8 cellular contexts compared by ENCODE assay signal in the genomic region with DNA sequence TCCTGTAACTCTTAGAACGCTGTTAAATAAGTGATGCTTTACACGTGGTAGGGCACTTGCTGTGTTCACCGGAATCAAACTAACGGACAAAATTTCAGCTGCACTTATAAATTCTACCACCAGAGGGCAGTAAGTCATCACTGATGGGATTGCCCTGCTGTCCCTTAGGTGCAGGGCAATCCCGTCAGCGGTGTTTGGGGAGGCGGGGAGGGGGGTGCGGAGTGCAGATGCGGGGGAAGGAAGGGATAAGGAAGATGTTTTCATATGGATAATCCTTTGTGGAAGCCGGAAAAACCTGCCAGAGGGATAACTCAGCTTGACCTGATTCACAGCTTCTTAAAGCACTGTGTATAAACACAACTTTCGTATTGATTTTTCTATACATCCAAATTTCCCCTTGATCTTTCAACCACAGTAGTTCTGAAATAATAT. TPM values are rescaled to one million over a fixed set of nuclear protein-coding genes. Genes with fewer than 3 reads are reported as not detected.
DNase-seq lines count a peak whose midpoint lies in the region; ATAC-seq, FAIRE-seq and TF ChIP-seq lines count a peak whose summit lies in the region.

No MANE protein-coding gene starts in this region.

- no peak overlapping the region for H3K27ac Mint-ChIP-seq in CD4-positive, alpha-beta T cell
- H3K27ac Mint-ChIP-seq in HFFc6 = no peak overlapping the region
- H3K27ac Mint-ChIP-seq in stimulated activated naive B cell treated with anti-CD40 and anti-IgM and Interleukin-4, amounts not matched to agents 10 μg/mL and 1 μg/mL and 100 μg/mL, for 72 hours = no peak overlapping the region

- H4K20me1 ChIP-seq in endothelial cell of umbilical vein (replicated peaks; ENCODE audit: control insufficient read depth, extremely low read depth, insufficient read depth, low read length) = no peaks in the 10 kb centered on the region

- H3K9me3 Mint-ChIP-seq in CD4-positive, alpha-beta T cell = no peaks in the 10 kb centered on the region
- H3K9me3 Mint-ChIP-seq in HFFc6 = no peaks in the 10 kb centered on the region
- H3K9me3 Mint-ChIP-seq in stimulated activated naive B cell treated with anti-CD40 and anti-IgM and Interleukin-4, amounts not matched to agents 10 μg/mL and 1 μg/mL and 100 μg/mL, for 72 hours = no peaks in the 10 kb centered on the region

- intact Hi-C loops in CD4-positive, alpha-beta T cell (cut with DNase I, micrococcal nuclease) = loop anchor here (1.0 to 10.0 kb wide), 7 partner anchors 209 to 1154 kb away; no protein-coding TSS in a partner anchor
- intact Hi-C loops in endothelial cell of umbilical vein (cut with micrococcal nuclease) = loop anchor here (1.0 to 5.0 kb wide), 7 partner anchors 58 to 499 kb away; no protein-coding TSS in a partner anchor

- no peak overlapping the region for H3K27ac ChIP-seq in CD4-positive, alpha-beta T cell (ENCODE audit: low read depth, low read length)
- no peak overlapping the region for H3K27ac ChIP-seq in endothelial cell of umbilical vein (ENCODE audit: insufficient read depth, low read depth, low read length)

- no peak overlapping the region for H3K4me2 ChIP-seq in endothelial cell of umbilical vein (ENCODE audit: insufficient read depth, low read length)

- no peaks in the 10 kb centered on the region for H3K36me3 Mint-ChIP-seq in CD4-positive, alpha-beta T cell (ENCODE audit: low read depth)
- H3K36me3 Mint-ChIP-seq in HFFc6 (ENCODE audit: low read depth) = no peaks in the 10 kb centered on the region
- H3K36me3 Mint-ChIP-seq in stimulated activated naive B cell treated with anti-CD40 and anti-IgM and Interleukin-4, amounts not matched to agents 10 μg/mL and 1 μg/mL and 100 μg/mL, for 72 hours = no peaks in the 10 kb centered on the region

- no peak overlapping the region for H3K9ac ChIP-seq in endothelial cell of umbilical vein (replicated peaks; ENCODE audit: extremely low read depth, insufficient read depth, low read length)

- ATAC-seq in CD4-positive, alpha-beta T cell (ENCODE audit: poor library complexity) = peak; percentile 77
- peak; percentile 89 to 91 for ATAC-seq in stimulated activated naive B cell treated with anti-CD40 and anti-IgM and Interleukin-4, amounts not matched to agents 10 μg/mL and 1 μg/mL and 100 μg/mL, for 72 hours (replicated peaks)
- ATAC-seq in GM19463 (IDR thresholded peaks at IDR 0.05; ENCODE audit: unreplicated experiment) = no peak

- TF ChIP-seq POLR2A in endothelial cell of umbilical vein (IDR thresholded peaks at IDR 0.05; ENCODE audit: low read depth, low read length) = no peak

- FAIRE-seq in endothelial cell of umbilical vein (lab: Jason Lieb, UNC) = peak; percentile 87

- H2AFZ ChIP-seq in endothelial cell of umbilical vein (ENCODE audit: low read depth, low read length) = no peak overlapping the region

- H3K9me1 ChIP-seq in endothelial cell of umbilical vein (replicated peaks; ENCODE audit: control insufficient read depth, extremely low read depth, insufficient read depth, low read length) = no peaks in the 10 kb centered on the region

- no peak overlapping the region for H3K4me3 ChIP-seq in endothelial cell of umbilical vein (replicated peaks in 1 of 3; ENCODE audit: insufficient read depth in 1 of 3, low read depth in 1 of 3, low read length in 3 of 3)

- peak in 9 of 10 experiments; percentile 11 to 49 (median 20) for DNase-seq in CD4-positive, alpha-beta T cell
- DNase-seq in HFFc6 (peak; percentile 55), NCI-H748 treated with DMSO at 0.1 percent for 48 hours (lab: John Stamatoyannopoulos, UW) (peak; percentile 66), endothelial cell of umbilical vein (ENCODE audit: low read depth, low spot score) (peak; percentile 83), midbrain (lab: John Stamatoyannopoulos, UW) (peak; percentile 87)
- peak; percentile 7 to 48 (median 7) for DNase-seq in activated CD8-positive, alpha-beta memory T cell treated with anti-CD3 and anti-CD28 coated beads for 48 hours (ENCODE audit: low read depth in 2 of 3, low spot score in 2 of 3)
- DNase-seq in stimulated activated naive B cell treated with anti-CD40 and anti-IgM and Interleukin-4, amounts not matched to agents 10 μg/mL and 1 μg/mL and 100 μg/mL, for 72 hours = peak; percentile 54

- BruUV-seq in endothelial cell of umbilical vein (replicated peaks; lab: Mats Ljungman, UMichigan) = no TSS peak

- peaks cover 6% of the 10 kb centered on the region for H3K4me1 Mint-ChIP-seq in CD4-positive, alpha-beta T cell (ENCODE audit: low read depth)
- H3K4me1 Mint-ChIP-seq in HFFc6 (ENCODE audit: low read depth) = no peaks in the 10 kb centered on the region
- H3K4me1 Mint-ChIP-seq in stimulated activated naive B cell treated with anti-CD40 and anti-IgM and Interleukin-4, amounts not matched to agents 10 μg/mL and 1 μg/mL and 100 μg/mL, for 72 hours = peaks cover 4 to 8% of the 10 kb centered on the region in 2 donors

- H3K27me3 Mint-ChIP-seq in CD4-positive, alpha-beta T cell = peaks cover 8% of the 10 kb centered on the region
- H3K27me3 Mint-ChIP-seq in HFFc6 (ENCODE audit: insufficient read depth) = peaks cover 10% of the 10 kb centered on the region
- H3K27me3 Mint-ChIP-seq in stimulated activated naive B cell treated with anti-CD40 and anti-IgM and Interleukin-4, amounts not matched to agents 10 μg/mL and 1 μg/mL and 100 μg/mL, for 72 hours = peaks cover 8 to 12% of the 10 kb centered on the region in 2 donors

- no peaks in the 10 kb centered on the region for H3K36me3 ChIP-seq in endothelial cell of umbilical vein (ENCODE audit: control insufficient read depth in 2 of 2, extremely low read depth in 1 of 2, insufficient read depth in 2 of 2, low read length in 2 of 2)

- CTCF ChIA-PET in CD4-positive, alpha-beta T cell (lab: Charles Lee) = interaction anchor here (0.7 to 1.2 kb wide), 6 partner anchors 11 to 213 kb away, joined by 3 to 10 read pairs (median 3); no protein-coding TSS in a partner anchor
- CTCF ChIA-PET in endothelial cell of umbilical vein (lab: Charles Lee) = interaction anchor here (0.6 to 9.8 kb wide), 24 partner anchors 9 to 903 kb away, joined by 3 to 255 read pairs (median 4); a partner anchor contains a TSS

- no peaks in the 10 kb centered on the region for H3K9me3 ChIP-seq in CD4-positive, alpha-beta T cell (ENCODE audit: control insufficient read depth, low read length)
- H3K9me3 ChIP-seq in endothelial cell of umbilical vein (replicated peaks; ENCODE audit: control insufficient read depth, insufficient read depth, low read length) = no peaks in the 10 kb centered on the region

- TF ChIP-seq CTCF in CD4-positive, alpha-beta T cell (IDR thresholded peaks at IDR 0.05) = peak; percentile 83
- TF ChIP-seq CTCF in HFFc6 (IDR thresholded peaks at IDR 0.05) (peak; percentile 97), endothelial cell of umbilical vein (IDR thresholded peaks at IDR 0.05; ENCODE audit: extremely low read depth in 1 of 2, insufficient read depth in 1 of 2, low read depth in 1 of 2, low read length in 2 of 2) (peak; percentile 71 to 72)

- no peaks in the 10 kb centered on the region for H3K4me1 ChIP-seq in endothelial cell of umbilical vein (ENCODE audit: control insufficient read depth, extremely low read depth, insufficient read depth, low read length)

- POLR2A ChIA-PET in CD4-positive, alpha-beta T cell (lab: Charles Lee) = interaction anchor here (1.2 kb wide), 1 partner anchor 52 kb away, joined by 3 read pairs; no protein-coding TSS in a partner anchor
- POLR2A ChIA-PET in endothelial cell of umbilical vein (lab: Charles Lee) = no interaction called here

- no peaks in the 10 kb centered on the region for H3K79me2 ChIP-seq in endothelial cell of umbilical vein (ENCODE audit: control insufficient read depth, insufficient read depth, low read length)

- dilution Hi-C loops in endothelial cell of umbilical vein (cut with MboI; ENCODE audit: extremely low pct_ligation_motif_present, low sequenced_read_pairs) = no loop called here

- H3K4me3 Mint-ChIP-seq in CD4-positive, alpha-beta T cell = no peak overlapping the region
- no peak overlapping the region for H3K4me3 Mint-ChIP-seq in HFFc6
- H3K4me3 Mint-ChIP-seq in stimulated activated naive B cell treated with anti-CD40 and anti-IgM and Interleukin-4, amounts not matched to agents 10 μg/mL and 1 μg/mL and 100 μg/mL, for 72 hours = no peak overlapping the region

- no peaks in the 10 kb centered on the region for H3K27me3 ChIP-seq in CD4-positive, alpha-beta T cell (ENCODE audit: control insufficient read depth, insufficient read depth, low read length)
- peaks cover 4 to 14% of the 10 kb centered on the region in 2 experiments for H3K27me3 ChIP-seq in endothelial cell of umbilical vein (ENCODE audit: control insufficient read depth in 2 of 2, insufficient read depth in 2 of 2, low read length in 2 of 2)

TF ChIP-seq in endothelial cell of umbilical vein, 7 proteins besides CTCF, POLR2A, EP300 and RAD21:
- no peak for TF ChIP-seq JUN (IDR thresholded peaks at IDR 0.05; ENCODE audit: borderline replicate concordance, insufficient read depth, insufficient read length, low read depth)
- TF ChIP-seq, protein P1, sequence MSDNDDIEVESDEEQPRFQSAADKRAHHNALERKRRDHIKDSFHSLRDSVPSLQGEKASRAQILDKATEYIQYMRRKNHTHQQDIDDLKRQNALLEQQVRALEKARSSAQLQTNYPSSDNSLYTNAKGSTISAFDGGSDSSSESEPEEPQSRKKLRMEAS (IDR thresholded peaks at IDR 0.05; ENCODE audit: insufficient read depth, insufficient read length) = peak; percentile 23

RNA-seq across cellular contexts. Expression of a gene that starts 21.7 kb away (rescaled TPM):
- not detected for total RNA-seq in CD4-positive, alpha-beta T cell
- not detected for total RNA-seq in HFFc6 (2021; fragmentation: NEBNext Ultra II Directional; extraction: Animal tissue kit (Norgen Biotek cat#: 25700))
- not detected in 2 replicates for total RNA-seq in endothelial cell of umbilical vein
- not detected in 2 replicates for polyA plus RNA-seq in endothelial cell of umbilical vein
- not detected in 2 replicates for polyA plus RNA-seq in endothelial cell of umbilical vein (2011; cell fraction: cytosol; rRNA removed)
- polyA plus RNA-seq in endothelial cell of umbilical vein (2011; cell fraction: nucleus; rRNA removed) = not detected in 2 replicates
- polyA plus RNA-seq in endothelial cell of umbilical vein (2012) = not detected in 2 replicates
- not detected in 2 replicates for polyA minus RNA-seq in endothelial cell of umbilical vein
- polyA minus RNA-seq in endothelial cell of umbilical vein (2011; cell fraction: cytosol; rRNA and poly(A)+ RNA removed) = not detected
- not detected in 2 replicates for polyA minus RNA-seq in endothelial cell of umbilical vein (2011; cell fraction: nucleus; rRNA and poly(A)+ RNA removed)

RNA-seq across cellular contexts. Expression of a gene that starts 51.8 kb away (rescaled TPM):
- 1,000 to 10,000 TPM; 1,437 to 1,479 TPM for total RNA-seq in CD4-positive, alpha-beta T cell
- total RNA-seq in HFFc6 (2021; fragmentation: NEBNext Ultra II Directional; extraction: Animal tissue kit (Norgen Biotek cat#: 25700)) = 100 to 1,000 TPM; 162 to 221 (median 185) TPM
- total RNA-seq in endothelial cell of umbilical vein = 253 and 276 TPM in 2 replicates
- polyA plus RNA-seq in endothelial cell of umbilical vein = 85.2 and 192 TPM in 2 replicates
- 181 and 196 TPM in 2 replicates for polyA plus RNA-seq in endothelial cell of umbilical vein (2011; cell fraction: cytosol; rRNA removed)
- polyA plus RNA-seq in endothelial cell of umbilical vein (2011; cell fraction: nucleus; rRNA removed) = 1,028 and 1,834 TPM in 2 replicates
- polyA plus RNA-seq in endothelial cell of umbilical vein (2012) = 266 and 297 TPM in 2 replicates
- 213 and 242 TPM in 2 replicates for polyA minus RNA-seq in endothelial cell of umbilical vein
- 56.0 TPM for polyA minus RNA-seq in endothelial cell of umbilical vein (2011; cell fraction: cytosol; rRNA and poly(A)+ RNA removed)
- 405 and 450 TPM in 2 replicates for polyA minus RNA-seq in endothelial cell of umbilical vein (2011; cell fraction: nucleus; rRNA and poly(A)+ RNA removed)

Comparison
In these comparisons a context has a peak if more than half of its experiments do, and no peak if none do; other contexts are left out.
1. DNase-seq: peak in every context shown above with its lines; median percentile 87 in midbrain; 83 in endothelial cell of umbilical vein; 66 in NCI-H748 treated with DMSO at 0.1 percent for 48 hours; 55 in HFFc6; 54 in stimulated activated naive B cell treated with anti-CD40 and anti-IgM and Interleukin-4, amounts not matched to agents 10 μg/mL and 1 μg/mL and 100 μg/mL, for 72 hours; 20 in CD4-positive, alpha-beta T cell; 7 in activated CD8-positive, alpha-beta memory T cell treated with anti-CD3 and anti-CD28 coated beads for 48 hours.